In genomic region chr1:52920791-52921291, GRCh38 we compare ENCODE assay signal across 8 cellular contexts. TPM values are rescaled to one million over a fixed set of nuclear protein-coding genes. Genes with fewer than 3 reads are reported as not detected.
A peak's percentile ranks its signal among the peaks of the same experiment; 100 is the strongest.
DNase-seq lines count a peak whose midpoint lies in the region; ATAC-seq and TF ChIP-seq lines count a peak whose summit lies in the region.

No MANE protein-coding gene starts in this region.

- H3K36me3 ChIP-seq in GM06990 (ENCODE audit: control insufficient read depth, insufficient read depth, low read length): no peaks in the 10 kb centered on the region

- peak overlapping the region; percentile 41 for H3K4me3 ChIP-seq in GM06990 (replicated peaks; ENCODE audit: low read depth, low read length)
- H3K4me3 ChIP-seq in retinal pigment epithelial cell (ENCODE audit: low read length): peak overlapping the region; percentile 65

- H3K27me3 ChIP-seq in GM06990 (replicated peaks; ENCODE audit: control insufficient read depth, insufficient read depth, low read length): no peaks in the 10 kb centered on the region

- H3K27ac Mint-ChIP-seq in activated naive CD4-positive, alpha-beta T cell treated with anti-CD3 and anti-CD28 coated beads, Interleukin-2, amount 50 U/mL, for 72 hours: peak overlapping the region; percentile 17 to 62

- ATAC-seq in activated naive CD4-positive, alpha-beta T cell treated with anti-CD3 and anti-CD28 coated beads, Interleukin-2, amount 50 U/mL, for 72 hours: no peak
- ATAC-seq in left cardiac atrium: peak; percentile 84 to 86
- no peak for ATAC-seq in HG03175 (IDR thresholded peaks at IDR 0.05; ENCODE audit: unreplicated experiment)

- intact Hi-C loops in left cardiac atrium (cut with DNase I): loop anchor here in 1 of 2 donors (10.0 kb wide), 2 partner anchors 124 to 226 kb away; partner anchors contain the start of gene COA7

- H3K36me3 Mint-ChIP-seq in activated naive CD4-positive, alpha-beta T cell treated with anti-CD3 and anti-CD28 coated beads, Interleukin-2, amount 50 U/mL, for 72 hours: no peaks in the 10 kb centered on the region

- H3K9me3 Mint-ChIP-seq in activated naive CD4-positive, alpha-beta T cell treated with anti-CD3 and anti-CD28 coated beads, Interleukin-2, amount 50 U/mL, for 72 hours: no peaks in the 10 kb centered on the region

- TF ChIP-seq CTCF in GM06990 (IDR thresholded peaks at IDR 0.05; ENCODE audit: insufficient read depth, low read length, poor library complexity, severe bottlenecking): no peak
- no peak for TF ChIP-seq CTCF in retinal pigment epithelial cell (conservative IDR thresholded peaks at IDR 0.05; ENCODE audit: low read depth, low read length)

- peak; percentile 20 for DNase-seq in GM06990 (ENCODE audit: extremely low read depth, insufficient read length)
- no peak for DNase-seq in activated naive CD4-positive, alpha-beta T cell treated with anti-CD3 and anti-CD28 coated beads, Interleukin-2, amount 50 U/mL, for 72 hours (ENCODE audit: low spot score in 2 of 2)
- peak; percentile 36 for DNase-seq in left cardiac atrium
- no peak for DNase-seq in retinal pigment epithelial cell (ENCODE audit: low read depth)
- DNase-seq in 8988T: no peak
- no peak for DNase-seq in T-helper 9 cell
- no peak for DNase-seq in NCI-H1417 (lab: John Stamatoyannopoulos, UW)

RNA-seq across cellular contexts. Expression of gene ECHDC2, which starts 0.7 kb away (rescaled TPM):
- total RNA-seq in activated naive CD4-positive, alpha-beta T cell treated with anti-CD3 and anti-CD28 coated beads, Interleukin-2, amount 50 U/mL, for 72 hours: 10 to 100 TPM; 63.8 to 77.5 TPM
- total RNA-seq in left cardiac atrium: 100 to 1,000 TPM in 1 of 2 donors, 10 to 100 TPM in 1; 82.5 to 101 TPM

RNA-seq across cellular contexts. Expression of gene SCP2, which starts 6.2 kb away (rescaled TPM):
- total RNA-seq in activated naive CD4-positive, alpha-beta T cell treated with anti-CD3 and anti-CD28 coated beads, Interleukin-2, amount 50 U/mL, for 72 hours: 10 to 100 TPM; 69.9 to 78.8 TPM
- 100 to 1,000 TPM; 126 to 148 TPM for total RNA-seq in left cardiac atrium

Comparison
In these comparisons a context has a peak if more than half of its experiments do, and no peak if none do; other contexts are left out.
1. DNase-seq: peak in GM06990 (single experiment) and left cardiac atrium (single experiment); none in activated naive CD4-positive, alpha-beta T cell treated with anti-CD3 and anti-CD28 coated beads, Interleukin-2, amount 50 U/mL, for 72 hours (0 of 2), retinal pigment epithelial cell (single experiment), 8988T (single experiment), T-helper 9 cell (single experiment) and NCI-H1417 (0 of 3).
2. ATAC-seq: peak in left cardiac atrium (2 of 2); none in activated naive CD4-positive, alpha-beta T cell treated with anti-CD3 and anti-CD28 coated beads, Interleukin-2, amount 50 U/mL, for 72 hours (0 of 2) and HG03175 (single experiment).